1 cellular context compared by ENCODE assay signal in genomic region chr7:75962607-75963382, GRCh38.
TF ChIP-seq lines count a peak whose summit lies in the region.

No MANE protein-coding gene starts in this region.

TF ChIP-seq in HepG2, 621 proteins besides CTCF, POLR2A, EP300 and RAD21 (continued from another document and continues in another):
- TF ChIP-seq FOXP1 (IDR thresholded peaks at IDR 0.05), result no peak
- TF ChIP-seq FOXP1 (CRISPR knock-in tag; IDR thresholded peaks at IDR 0.05), result peak; percentile 27; the same call in 1 of the 2 replicates
- TF ChIP-seq ZBTB7B (CRISPR knock-in tag; IDR thresholded peaks at IDR 0.05), result peak; percentile 97
- TF ChIP-seq, protein P1, sequence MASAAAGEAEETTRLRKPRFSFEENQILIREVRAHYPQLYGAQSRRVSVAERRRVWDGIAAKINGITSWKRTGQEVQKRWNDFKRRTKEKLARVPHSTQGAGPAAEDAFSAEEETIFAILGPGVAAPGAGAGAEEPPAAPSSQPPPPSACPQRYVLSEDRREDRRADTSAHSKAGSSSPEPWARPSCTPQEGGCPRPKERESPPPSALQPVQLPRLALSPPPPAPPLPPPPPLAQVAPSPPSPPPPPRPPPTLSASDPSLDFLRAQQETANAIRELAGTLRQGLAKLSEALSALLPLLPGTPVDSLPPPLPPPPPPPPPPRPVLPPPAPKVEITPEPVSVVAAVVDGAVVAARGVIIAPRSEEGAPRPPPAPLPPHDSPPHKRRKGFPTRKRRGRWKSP (CRISPR knock-in tag; IDR thresholded peaks at IDR 0.05), result peak; percentile 76
- 0 out of 2 replicates have a peak, but pooled peaks have one; percentile 39 for TF ChIP-seq ATF7-NPFF (CRISPR knock-in tag; IDR thresholded peaks at IDR 0.05; ENCODE audit: low read depth)
- TF ChIP-seq MED1 (CRISPR knock-in tag; IDR thresholded peaks at IDR 0.05), result peak; percentile 93
- no peak for TF ChIP-seq ZNF3 (CRISPR knock-in tag; IDR thresholded peaks at IDR 0.05)
- TF ChIP-seq FOXJ3 (CRISPR knock-in tag; IDR thresholded peaks at IDR 0.05; ENCODE audit: borderline replicate concordance), result peak; percentile 72; the same call in 1 of the 2 replicates
- TF ChIP-seq, protein P2, sequence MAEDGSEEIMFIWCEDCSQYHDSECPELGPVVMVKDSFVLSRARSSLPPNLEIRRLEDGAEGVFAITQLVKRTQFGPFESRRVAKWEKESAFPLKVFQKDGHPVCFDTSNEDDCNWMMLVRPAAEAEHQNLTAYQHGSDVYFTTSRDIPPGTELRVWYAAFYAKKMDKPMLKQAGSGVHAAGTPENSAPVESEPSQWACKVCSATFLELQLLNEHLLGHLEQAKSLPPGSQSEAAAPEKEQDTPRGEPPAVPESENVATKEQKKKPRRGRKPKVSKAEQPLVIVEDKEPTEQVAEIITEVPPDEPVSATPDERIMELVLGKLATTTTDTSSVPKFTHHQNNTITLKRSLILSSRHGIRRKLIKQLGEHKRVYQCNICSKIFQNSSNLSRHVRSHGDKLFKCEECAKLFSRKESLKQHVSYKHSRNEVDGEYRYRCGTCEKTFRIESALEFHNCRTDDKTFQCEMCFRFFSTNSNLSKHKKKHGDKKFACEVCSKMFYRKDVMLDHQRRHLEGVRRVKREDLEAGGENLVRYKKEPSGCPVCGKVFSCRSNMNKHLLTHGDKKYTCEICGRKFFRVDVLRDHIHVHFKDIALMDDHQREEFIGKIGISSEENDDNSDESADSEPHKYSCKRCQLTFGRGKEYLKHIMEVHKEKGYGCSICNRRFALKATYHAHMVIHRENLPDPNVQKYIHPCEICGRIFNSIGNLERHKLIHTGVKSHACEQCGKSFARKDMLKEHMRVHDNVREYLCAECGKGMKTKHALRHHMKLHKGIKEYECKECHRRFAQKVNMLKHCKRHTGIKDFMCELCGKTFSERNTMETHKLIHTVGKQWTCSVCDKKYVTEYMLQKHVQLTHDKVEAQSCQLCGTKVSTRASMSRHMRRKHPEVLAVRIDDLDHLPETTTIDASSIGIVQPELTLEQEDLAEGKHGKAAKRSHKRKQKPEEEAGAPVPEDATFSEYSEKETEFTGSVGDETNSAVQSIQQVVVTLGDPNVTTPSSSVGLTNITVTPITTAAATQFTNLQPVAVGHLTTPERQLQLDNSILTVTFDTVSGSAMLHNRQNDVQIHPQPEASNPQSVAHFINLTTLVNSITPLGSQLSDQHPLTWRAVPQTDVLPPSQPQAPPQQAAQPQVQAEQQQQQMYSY (CRISPR knock-in tag; IDR thresholded peaks at IDR 0.05), result peak; percentile 92
- TF ChIP-seq NCOA1 (CRISPR knock-in tag; IDR thresholded peaks at IDR 0.05), result peak; percentile 63; the same call in 1 of the 2 replicates
- TF ChIP-seq HOXA3 (CRISPR knock-in tag; IDR thresholded peaks at IDR 0.05), result peak; percentile 43; the same call in 1 of the 2 replicates
- peak; percentile 74 for TF ChIP-seq REPIN1 (CRISPR knock-in tag; IDR thresholded peaks at IDR 0.05; ENCODE audit: borderline replicate concordance, low read depth)
- peak; percentile 74 for TF ChIP-seq SAP130 (CRISPR knock-in tag; IDR thresholded peaks at IDR 0.05; ENCODE audit: low read depth)
- 0 out of 2 replicates have a peak, but pooled peaks have one; percentile 45 for TF ChIP-seq ZNF275 (CRISPR knock-in tag; IDR thresholded peaks at IDR 0.05; ENCODE audit: borderline replicate concordance)
- TF ChIP-seq, protein P3, sequence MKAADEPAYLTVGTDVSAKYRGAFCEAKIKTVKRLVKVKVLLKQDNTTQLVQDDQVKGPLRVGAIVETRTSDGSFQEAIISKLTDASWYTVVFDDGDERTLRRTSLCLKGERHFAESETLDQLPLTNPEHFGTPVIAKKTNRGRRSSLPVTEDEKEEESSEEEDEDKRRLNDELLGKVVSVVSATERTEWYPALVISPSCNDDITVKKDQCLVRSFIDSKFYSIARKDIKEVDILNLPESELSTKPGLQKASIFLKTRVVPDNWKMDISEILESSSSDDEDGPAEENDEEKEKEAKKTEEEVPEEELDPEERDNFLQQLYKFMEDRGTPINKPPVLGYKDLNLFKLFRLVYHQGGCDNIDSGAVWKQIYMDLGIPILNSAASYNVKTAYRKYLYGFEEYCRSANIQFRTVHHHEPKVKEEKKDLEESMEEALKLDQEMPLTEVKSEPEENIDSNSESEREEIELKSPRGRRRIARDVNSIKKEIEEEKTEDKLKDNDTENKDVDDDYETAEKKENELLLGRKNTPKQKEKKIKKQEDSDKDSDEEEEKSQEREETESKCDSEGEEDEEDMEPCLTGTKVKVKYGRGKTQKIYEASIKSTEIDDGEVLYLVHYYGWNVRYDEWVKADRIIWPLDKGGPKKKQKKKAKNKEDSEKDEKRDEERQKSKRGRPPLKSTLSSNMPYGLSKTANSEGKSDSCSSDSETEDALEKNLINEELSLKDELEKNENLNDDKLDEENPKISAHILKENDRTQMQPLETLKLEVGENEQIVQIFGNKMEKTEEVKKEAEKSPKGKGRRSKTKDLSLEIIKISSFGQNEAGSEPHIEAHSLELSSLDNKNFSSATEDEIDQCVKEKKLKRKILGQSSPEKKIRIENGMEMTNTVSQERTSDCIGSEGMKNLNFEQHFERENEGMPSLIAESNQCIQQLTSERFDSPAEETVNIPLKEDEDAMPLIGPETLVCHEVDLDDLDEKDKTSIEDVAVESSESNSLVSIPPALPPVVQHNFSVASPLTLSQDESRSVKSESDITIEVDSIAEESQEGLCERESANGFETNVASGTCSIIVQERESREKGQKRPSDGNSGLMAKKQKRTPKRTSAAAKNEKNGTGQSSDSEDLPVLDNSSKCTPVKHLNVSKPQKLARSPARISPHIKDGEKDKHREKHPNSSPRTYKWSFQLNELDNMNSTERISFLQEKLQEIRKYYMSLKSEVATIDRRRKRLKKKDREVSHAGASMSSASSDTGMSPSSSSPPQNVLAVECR (CRISPR knock-in tag; IDR thresholded peaks at IDR 0.05; ENCODE audit: borderline replicate concordance), result peak; percentile 43; the same call in 1 of the 2 replicates
- peak; percentile 71 for TF ChIP-seq HDAC1 (CRISPR knock-in tag; IDR thresholded peaks at IDR 0.05)
- peak; percentile 74; the same call in 1 of the 2 replicates for TF ChIP-seq ZSCAN9 (CRISPR knock-in tag; IDR thresholded peaks at IDR 0.05; ENCODE audit: borderline replicate concordance)
- TF ChIP-seq, protein P4, sequence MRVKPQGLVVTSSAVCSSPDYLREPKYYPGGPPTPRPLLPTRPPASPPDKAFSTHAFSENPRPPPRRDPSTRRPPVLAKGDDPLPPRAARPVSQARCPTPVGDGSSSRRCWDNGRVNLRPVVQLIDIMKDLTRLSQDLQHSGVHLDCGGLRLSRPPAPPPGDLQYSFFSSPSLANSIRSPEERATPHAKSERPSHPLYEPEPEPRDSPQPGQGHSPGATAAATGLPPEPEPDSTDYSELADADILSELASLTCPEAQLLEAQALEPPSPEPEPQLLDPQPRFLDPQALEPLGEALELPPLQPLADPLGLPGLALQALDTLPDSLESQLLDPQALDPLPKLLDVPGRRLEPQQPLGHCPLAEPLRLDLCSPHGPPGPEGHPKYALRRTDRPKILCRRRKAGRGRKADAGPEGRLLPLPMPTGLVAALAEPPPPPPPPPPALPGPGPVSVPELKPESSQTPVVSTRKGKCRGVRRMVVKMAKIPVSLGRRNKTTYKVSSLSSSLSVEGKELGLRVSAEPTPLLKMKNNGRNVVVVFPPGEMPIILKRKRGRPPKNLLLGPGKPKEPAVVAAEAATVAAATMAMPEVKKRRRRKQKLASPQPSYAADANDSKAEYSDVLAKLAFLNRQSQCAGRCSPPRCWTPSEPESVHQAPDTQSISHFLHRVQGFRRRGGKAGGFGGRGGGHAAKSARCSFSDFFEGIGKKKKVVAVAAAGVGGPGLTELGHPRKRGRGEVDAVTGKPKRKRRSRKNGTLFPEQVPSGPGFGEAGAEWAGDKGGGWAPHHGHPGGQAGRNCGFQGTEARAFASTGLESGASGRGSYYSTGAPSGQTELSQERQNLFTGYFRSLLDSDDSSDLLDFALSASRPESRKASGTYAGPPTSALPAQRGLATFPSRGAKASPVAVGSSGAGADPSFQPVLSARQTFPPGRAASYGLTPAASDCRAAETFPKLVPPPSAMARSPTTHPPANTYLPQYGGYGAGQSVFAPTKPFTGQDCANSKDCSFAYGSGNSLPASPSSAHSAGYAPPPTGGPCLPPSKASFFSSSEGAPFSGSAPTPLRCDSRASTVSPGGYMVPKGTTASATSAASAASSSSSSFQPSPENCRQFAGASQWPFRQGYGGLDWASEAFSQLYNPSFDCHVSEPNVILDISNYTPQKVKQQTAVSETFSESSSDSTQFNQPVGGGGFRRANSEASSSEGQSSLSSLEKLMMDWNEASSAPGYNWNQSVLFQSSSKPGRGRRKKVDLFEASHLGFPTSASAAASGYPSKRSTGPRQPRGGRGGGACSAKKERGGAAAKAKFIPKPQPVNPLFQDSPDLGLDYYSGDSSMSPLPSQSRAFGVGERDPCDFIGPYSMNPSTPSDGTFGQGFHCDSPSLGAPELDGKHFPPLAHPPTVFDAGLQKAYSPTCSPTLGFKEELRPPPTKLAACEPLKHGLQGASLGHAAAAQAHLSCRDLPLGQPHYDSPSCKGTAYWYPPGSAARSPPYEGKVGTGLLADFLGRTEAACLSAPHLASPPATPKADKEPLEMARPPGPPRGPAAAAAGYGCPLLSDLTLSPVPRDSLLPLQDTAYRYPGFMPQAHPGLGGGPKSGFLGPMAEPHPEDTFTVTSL (CRISPR knock-in tag; IDR thresholded peaks at IDR 0.05; ENCODE audit: borderline replicate concordance), result peak; percentile 68; the same call in 1 of the 2 replicates
- TF ChIP-seq BRF2 (CRISPR knock-in tag; IDR thresholded peaks at IDR 0.05), result 0 out of 2 replicates have a peak, but pooled peaks have one; percentile 37
- TF ChIP-seq, protein P5, sequence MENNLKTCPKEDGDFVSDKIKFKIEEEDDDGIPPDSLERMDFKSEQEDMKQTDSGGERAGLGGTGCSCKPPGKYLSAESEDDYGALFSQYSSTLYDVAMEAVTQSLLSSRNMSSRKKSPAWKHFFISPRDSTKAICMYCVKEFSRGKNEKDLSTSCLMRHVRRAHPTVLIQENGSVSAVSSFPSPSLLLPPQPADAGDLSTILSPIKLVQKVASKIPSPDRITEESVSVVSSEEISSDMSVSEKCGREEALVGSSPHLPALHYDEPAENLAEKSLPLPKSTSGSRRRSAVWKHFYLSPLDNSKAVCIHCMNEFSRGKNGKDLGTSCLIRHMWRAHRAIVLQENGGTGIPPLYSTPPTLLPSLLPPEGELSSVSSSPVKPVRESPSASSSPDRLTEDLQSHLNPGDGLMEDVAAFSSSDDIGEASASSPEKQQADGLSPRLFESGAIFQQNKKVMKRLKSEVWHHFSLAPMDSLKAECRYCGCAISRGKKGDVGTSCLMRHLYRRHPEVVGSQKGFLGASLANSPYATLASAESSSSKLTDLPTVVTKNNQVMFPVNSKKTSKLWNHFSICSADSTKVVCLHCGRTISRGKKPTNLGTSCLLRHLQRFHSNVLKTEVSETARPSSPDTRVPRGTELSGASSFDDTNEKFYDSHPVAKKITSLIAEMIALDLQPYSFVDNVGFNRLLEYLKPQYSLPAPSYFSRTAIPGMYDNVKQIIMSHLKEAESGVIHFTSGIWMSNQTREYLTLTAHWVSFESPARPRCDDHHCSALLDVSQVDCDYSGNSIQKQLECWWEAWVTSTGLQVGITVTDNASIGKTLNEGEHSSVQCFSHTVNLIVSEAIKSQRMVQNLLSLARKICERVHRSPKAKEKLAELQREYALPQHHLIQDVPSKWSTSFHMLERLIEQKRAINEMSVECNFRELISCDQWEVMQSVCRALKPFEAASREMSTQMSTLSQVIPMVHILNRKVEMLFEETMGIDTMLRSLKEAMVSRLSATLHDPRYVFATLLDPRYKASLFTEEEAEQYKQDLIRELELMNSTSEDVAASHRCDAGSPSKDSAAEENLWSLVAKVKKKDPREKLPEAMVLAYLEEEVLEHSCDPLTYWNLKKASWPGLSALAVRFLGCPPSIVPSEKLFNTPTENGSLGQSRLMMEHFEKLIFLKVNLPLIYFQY (CRISPR knock-in tag; IDR thresholded peaks at IDR 0.05; ENCODE audit: borderline replicate concordance), result 0 out of 2 replicates have a peak, but pooled peaks have one; percentile 31
- no peak for TF ChIP-seq CREB1 (IDR thresholded peaks at IDR 0.05)
- TF ChIP-seq CREB1 (CRISPR knock-in tag; IDR thresholded peaks at IDR 0.05), result peak; percentile 22; the same call in 1 of the 2 replicates
- TF ChIP-seq TGIF2 (CRISPR knock-in tag; IDR thresholded peaks at IDR 0.05), result 0 out of 2 replicates have a peak, but pooled peaks have one; percentile 18
- no peak for TF ChIP-seq ZNF530 (CRISPR knock-in tag; IDR thresholded peaks at IDR 0.05; ENCODE audit: low read depth)
